In the genomic region with DNA sequence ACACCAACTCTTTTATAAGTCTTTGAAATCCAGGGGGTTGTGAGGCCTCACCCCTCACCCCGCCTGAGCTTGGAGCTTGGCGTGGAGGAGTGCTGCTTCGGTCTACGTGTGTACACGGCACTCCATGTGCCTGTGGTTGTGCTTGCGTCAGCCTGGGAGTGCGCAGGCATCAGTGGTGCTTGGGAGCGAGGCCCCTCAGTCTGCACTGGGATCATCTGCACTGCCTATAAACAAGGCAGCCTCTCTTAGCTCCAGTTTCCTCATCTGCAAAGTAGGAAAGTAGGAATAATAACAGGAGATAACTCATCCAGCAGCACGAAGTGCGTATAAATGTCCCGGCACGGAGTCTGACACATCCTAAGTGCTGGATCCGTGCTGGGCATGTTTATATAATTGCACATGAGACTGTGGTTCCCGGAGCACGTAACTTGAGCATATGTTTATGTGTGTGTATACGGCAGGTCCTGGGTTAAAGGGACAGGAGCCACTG, we compare ENCODE assay signal across 1 cellular context.
A peak's percentile ranks its signal among the peaks of the same experiment; 100 is the strongest.
TF ChIP-seq lines count a peak whose summit lies in the region.

No MANE protein-coding gene starts in this region.

TF ChIP-seq in IMR-90, 13 proteins besides CTCF, POLR2A, EP300 and RAD21 (continued from another document):
- TF ChIP-seq, protein P1, sequence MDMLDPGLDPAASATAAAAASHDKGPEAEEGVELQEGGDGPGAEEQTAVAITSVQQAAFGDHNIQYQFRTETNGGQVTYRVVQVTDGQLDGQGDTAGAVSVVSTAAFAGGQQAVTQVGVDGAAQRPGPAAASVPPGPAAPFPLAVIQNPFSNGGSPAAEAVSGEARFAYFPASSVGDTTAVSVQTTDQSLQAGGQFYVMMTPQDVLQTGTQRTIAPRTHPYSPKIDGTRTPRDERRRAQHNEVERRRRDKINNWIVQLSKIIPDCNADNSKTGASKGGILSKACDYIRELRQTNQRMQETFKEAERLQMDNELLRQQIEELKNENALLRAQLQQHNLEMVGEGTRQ (IDR thresholded peaks at IDR 0.05; ENCODE audit: low read depth, low read length): peak; percentile 49
- peak; percentile 83 for TF ChIP-seq CEBPB (IDR thresholded peaks at IDR 0.05; ENCODE audit: low read depth, low read length)
TF ChIP-seq in IMR-90: peak in this region for 8.
